10 cellular contexts compared by ENCODE assay signal in the genomic region with DNA sequence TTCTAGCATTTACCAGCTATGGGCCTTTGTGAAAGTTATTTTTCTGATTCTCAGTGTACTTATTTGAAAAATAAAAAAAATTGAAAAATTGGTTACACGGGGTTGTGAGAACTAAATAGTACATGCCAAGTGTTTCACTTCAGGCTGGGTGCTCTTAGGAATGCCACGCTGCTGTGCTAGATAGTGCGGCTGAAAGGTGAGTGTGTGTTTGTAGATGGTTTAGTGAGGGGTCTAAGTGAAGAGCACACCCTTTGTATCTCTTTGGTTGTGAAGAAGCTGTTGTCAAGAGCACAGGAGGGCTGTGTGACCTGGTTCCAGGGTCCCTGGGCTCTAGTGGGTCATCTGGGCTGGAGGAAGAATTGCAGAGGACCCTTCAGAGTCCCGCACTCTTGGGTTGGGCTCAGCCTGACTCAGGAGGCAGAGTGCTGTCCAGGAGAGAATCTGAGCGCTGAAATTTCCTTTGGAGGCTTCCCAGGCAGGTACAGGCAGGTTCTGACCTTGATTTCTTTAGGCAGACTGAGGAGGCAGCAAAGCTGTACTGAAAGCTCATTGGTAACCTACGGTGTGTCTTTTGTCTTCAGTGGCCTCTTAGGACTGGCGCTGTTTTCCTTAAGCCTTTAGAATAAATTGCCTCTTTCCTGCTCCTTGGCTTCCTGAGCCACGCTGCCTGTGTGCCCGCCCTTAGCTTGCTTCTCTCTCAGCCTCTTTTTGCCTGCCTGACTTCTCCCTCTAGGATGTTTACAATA. TPM values are rescaled to one million over a fixed set of nuclear protein-coding genes. Genes with fewer than 3 reads are reported as not detected.
A peak's percentile ranks its signal among the peaks of the same experiment; 100 is the strongest.
DNase-seq lines count a peak whose midpoint lies in the region; ATAC-seq, FAIRE-seq and TF ChIP-seq lines count a peak whose summit lies in the region.
"Had no signal": no experiment of that assay in that cellular context is flagged by ENCODE, and none has a peak within 500 bp of the region (broad histone marks: within the 10 kb centered on the region; RNA-seq: fewer than 3 reads in every experiment).

No MANE protein-coding gene starts in this region.

- peaks cover 5% of the 10 kb centered on the region for H3K4me1 ChIP-seq in NT2/D1 (ENCODE audit: insufficient read depth, insufficient read length)
- H3K4me1 ChIP-seq in endothelial cell of umbilical vein (ENCODE audit: control insufficient read depth, extremely low read depth, insufficient read depth, low read length), result peaks cover 41% of the 10 kb centered on the region
- H3K4me1 ChIP-seq in spleen, result peaks cover 12 to 97% (median 82%) of the 10 kb centered on the region in 6 donors
- H3K4me1 ChIP-seq in small intestine (ENCODE audit: control insufficient read depth in 2 of 2, insufficient read depth in 1 of 2, low read depth in 1 of 2, low read length in 1 of 2), result peaks cover 4 to 11% of the 10 kb centered on the region in 2 donors

- no peak overlapping the region for H3K27ac ChIP-seq in AG04450 (ENCODE audit: low read depth, low read length)
- H3K27ac ChIP-seq in endothelial cell of umbilical vein (ENCODE audit: insufficient read depth, low read depth, low read length), result peak overlapping the region; percentile 13
- H3K27ac ChIP-seq in spleen, result peak overlapping the region in 3 of 8 donors; percentile 12 to 27 (median 21)
- H3K27ac ChIP-seq in small intestine (ENCODE audit: low read depth in 1 of 2, low read length in 1 of 2), result peak overlapping the region in 1 of 2 donors; percentile 34

- peaks cover 0 to 7% (median 0%) of the 10 kb centered on the region in 3 donors for H3K36me3 Mint-ChIP-seq in naive thymus-derived CD8-positive, alpha-beta T cell

- 53 to 59% (median 57%) methylated on average over 8 to 9 of the region's 9 CpGs for WGBS in spleen, 5 donors
- WGBS in small intestine, 3 donors, result 59 to 76% (median 71%) methylated on average over 9 of the region's 9 CpGs

- TF ChIP-seq CTCF in AG04450 (IDR thresholded peaks at IDR 0.05; ENCODE audit: low read depth, low read length) (no peak), endothelial cell of umbilical vein (IDR thresholded peaks at IDR 0.05; ENCODE audit: extremely low read depth in 1 of 2, insufficient read depth in 1 of 2, low read depth in 1 of 2, low read length in 2 of 2) (no peak), spleen (IDR thresholded peaks at IDR 0.05 in 8 of 11, conservative IDR thresholded peaks at IDR 0.05 in 3 of 11) (no peak), GM13976 (IDR thresholded peaks at IDR 0.05; ENCODE audit: borderline replicate concordance, control extremely low read depth, extremely low read depth, insufficient read depth, missing control alignments) (no peak)

- H3K4me2 ChIP-seq in endothelial cell of umbilical vein (ENCODE audit: insufficient read depth, low read length), result peak overlapping the region; percentile 32

- H3K9ac ChIP-seq in NT2/D1 (ENCODE audit: insufficient read length, low read depth), result peak overlapping the region; percentile 33
- H3K9ac ChIP-seq in endothelial cell of umbilical vein (replicated peaks; ENCODE audit: extremely low read depth, insufficient read depth, low read length), result peak overlapping the region; percentile 12

- H3K9me3 ChIP-seq in AG04450 (ENCODE audit: control insufficient read depth, insufficient read depth, low read length), result no peaks in the 10 kb centered on the region
- no peaks in the 10 kb centered on the region for H3K9me3 ChIP-seq in NT2/D1 (ENCODE audit: insufficient read depth, low read length)
- H3K9me3 ChIP-seq in endothelial cell of umbilical vein (replicated peaks; ENCODE audit: control insufficient read depth, insufficient read depth, low read length), result no peaks in the 10 kb centered on the region
- H3K9me3 ChIP-seq in spleen, result no peaks in the 10 kb centered on the region
- no peaks in the 10 kb centered on the region for H3K9me3 ChIP-seq in small intestine (ENCODE audit: control insufficient read depth, low read depth)

- CTCF ChIA-PET in AG04450 (lab: Charles Lee) (interaction anchor here (0.9 to 1.4 kb wide), 3 partner anchors 23 to 323 kb away, joined by 3 to 4 read pairs (median 4); no protein-coding TSS in a partner anchor), endothelial cell of umbilical vein (lab: Charles Lee) (interaction anchor here (0.8 to 2.5 kb wide), 11 partner anchors 11 to 400 kb away, joined by 3 to 11 read pairs (median 3); no protein-coding TSS in a partner anchor)

- peak overlapping the region in 9 of 10 donors; percentile 15 to 69 (median 53) for H3K4me3 Mint-ChIP-seq in naive thymus-derived CD8-positive, alpha-beta T cell

- peaks cover 51 to 93% (median 84%) of the 10 kb centered on the region in 4 donors for H3K4me1 Mint-ChIP-seq in naive thymus-derived CD8-positive, alpha-beta T cell

- ATAC-seq in naive thymus-derived CD8-positive, alpha-beta T cell, result peak; percentile 18 to 29

- POLR2A ChIA-PET in AG04450 (lab: Yijun Ruan, JAX), result interaction anchor here (0.6 to 1.0 kb wide), 2 partner anchors 17 to 44 kb away, joined by 3 read pairs; no protein-coding TSS in a partner anchor
- POLR2A ChIA-PET in endothelial cell of umbilical vein (lab: Charles Lee), result no interaction called here
- POLR2A ChIA-PET in naive thymus-derived CD8-positive, alpha-beta T cell (lab: Charles Lee), result interaction anchor here (0.6 to 1.8 kb wide), 4 partner anchors 12 to 1100 kb away, joined by 3 to 4 read pairs (median 4); no protein-coding TSS in a partner anchor

- H2AFZ ChIP-seq in endothelial cell of umbilical vein (ENCODE audit: low read depth, low read length), result no peak overlapping the region

- intact Hi-C loops in endothelial cell of umbilical vein (cut with micrococcal nuclease), result no loop called here
- intact Hi-C loops in spleen (cut with DNase I; ENCODE audit: low total_unique reads), result no loop called here

- DNase-seq in AG04450 (ENCODE audit: low read depth, low spot score) (no peak), NT2/D1 (ENCODE audit: low read depth, low spot score) (peak; percentile 76), endothelial cell of umbilical vein (ENCODE audit: low read depth, low spot score) (peak; percentile 68), spleen (no peak), GM13976 (ENCODE audit: low spot score) (no peak), small intestine (no peak), cerebellum (ENCODE audit: low spot score) (no peak)
- DNase-seq in naive thymus-derived CD8-positive, alpha-beta T cell, result no peak
- DNase-seq: DMS 273 treated with DMSO at 0.1 percent for 48 hours, NCI-H1105 treated with DMSO at 0.1 percent for 48 hours had no signal

- no peaks in the 10 kb centered on the region for H3K9me1 ChIP-seq in endothelial cell of umbilical vein (replicated peaks; ENCODE audit: control insufficient read depth, extremely low read depth, insufficient read depth, low read length)

- H3K79me2 ChIP-seq in endothelial cell of umbilical vein (ENCODE audit: control insufficient read depth, insufficient read depth, low read length), result peaks cover 94% of the 10 kb centered on the region

- BruUV-seq in endothelial cell of umbilical vein (replicated peaks; lab: Mats Ljungman, UMichigan), result no TSS peak

- H3K27ac Mint-ChIP-seq in naive thymus-derived CD8-positive, alpha-beta T cell, result peak overlapping the region; percentile 65 to 91 (median 84)

- dilution Hi-C loops in endothelial cell of umbilical vein (cut with MboI; ENCODE audit: extremely low pct_ligation_motif_present, low sequenced_read_pairs), result no loop called here

- H3K36me3 ChIP-seq in NT2/D1 (ENCODE audit: insufficient read depth, insufficient read length, low read length), result no peaks in the 10 kb centered on the region
- H3K36me3 ChIP-seq in endothelial cell of umbilical vein (ENCODE audit: control insufficient read depth in 2 of 2, extremely low read depth in 1 of 2, insufficient read depth in 2 of 2, low read length in 2 of 2), result no peaks in the 10 kb centered on the region
- no peaks in the 10 kb centered on the region for H3K36me3 ChIP-seq in spleen
- no peaks in the 10 kb centered on the region for H3K36me3 ChIP-seq in small intestine (ENCODE audit: control insufficient read depth in 2 of 2, insufficient read depth in 2 of 2, low read length in 2 of 2)

- H3K27me3 Mint-ChIP-seq in naive thymus-derived CD8-positive, alpha-beta T cell, result no peaks in the 10 kb centered on the region

- H4K20me1 ChIP-seq in endothelial cell of umbilical vein (replicated peaks; ENCODE audit: control insufficient read depth, extremely low read depth, insufficient read depth, low read length), result peaks cover 12% of the 10 kb centered on the region

- no peaks in the 10 kb centered on the region for H3K9me3 Mint-ChIP-seq in naive thymus-derived CD8-positive, alpha-beta T cell

- in situ Hi-C loops in GM13976 (cut with MboI; ENCODE audit: low sequenced_read_pairs, unreplicated experiment), result no loop called here

- TF ChIP-seq POLR2A in endothelial cell of umbilical vein (IDR thresholded peaks at IDR 0.05; ENCODE audit: low read depth, low read length), result no peak
- no peak for TF ChIP-seq POLR2A in spleen (IDR thresholded peaks at IDR 0.05)

- H3K27me3 ChIP-seq in AG04450 (ENCODE audit: control insufficient read depth, insufficient read depth, low read length), result no peaks in the 10 kb centered on the region
- no peaks in the 10 kb centered on the region for H3K27me3 ChIP-seq in NT2/D1 (ENCODE audit: insufficient read depth, insufficient read length)
- no peaks in the 10 kb centered on the region for H3K27me3 ChIP-seq in endothelial cell of umbilical vein (ENCODE audit: control insufficient read depth in 2 of 2, insufficient read depth in 2 of 2, low read length in 2 of 2)
- H3K27me3 ChIP-seq in spleen (replicated peaks in 1 of 7), result no peaks in the 10 kb centered on the region
- H3K27me3 ChIP-seq in small intestine (ENCODE audit: control insufficient read depth in 2 of 2, insufficient read depth in 2 of 2, low read length in 2 of 2), result no peaks in the 10 kb centered on the region

- FAIRE-seq in endothelial cell of umbilical vein (lab: Jason Lieb, UNC) (peak; percentile 95), small intestine (lab: Jason Lieb, UNC) (no peak)

- peak overlapping the region; percentile 5; the same call in 1 of the 2 replicates for H3K4me3 ChIP-seq in AG04450 (ENCODE audit: low read depth, low read length)
- H3K4me3 ChIP-seq in NT2/D1 (ENCODE audit: insufficient read length, low read depth), result no peak overlapping the region
- H3K4me3 ChIP-seq in endothelial cell of umbilical vein (replicated peaks in 1 of 3; ENCODE audit: insufficient read depth in 1 of 3, low read depth in 1 of 3, low read length in 3 of 3), result no peak overlapping the region
- no peak overlapping the region for H3K4me3 ChIP-seq in spleen
- H3K4me3 ChIP-seq in small intestine (ENCODE audit: low read depth in 1 of 2, low read length in 2 of 2), result no peak overlapping the region

RNA-seq across cellular contexts. Expression of a gene that starts 44.4 kb away (rescaled TPM):
- polyA plus RNA-seq in AG04450 (2011; rRNA removed) (152 and 158 TPM in 2 replicates), endothelial cell of umbilical vein (60.2 and 79.4 TPM in 2 replicates), spleen (10 to 100 TPM; 16.7 to 19.0 (median 17.3) TPM), small intestine (10 to 100 TPM in 1 of 3 donors, 1 to 10 TPM in 2; 8.5 to 18.1 (median 9.5) TPM)
- polyA minus RNA-seq in AG04450 (2011; rRNA and poly(A)+ RNA removed), result 227 and 248 TPM in 2 replicates
- total RNA-seq in endothelial cell of umbilical vein (251 and 269 TPM in 2 replicates), spleen (100 to 1,000 TPM in 1 of 7 donors, 10 to 100 TPM in 6; 69.5 to 108 (median 73.1) TPM), cerebellum (190 TPM)
- polyA plus RNA-seq in endothelial cell of umbilical vein (2011; cell fraction: cytosol; rRNA removed), result 96.1 and 99.2 TPM in 2 replicates
- polyA plus RNA-seq in endothelial cell of umbilical vein (2011; cell fraction: nucleus; rRNA removed), result 286 and 331 TPM in 2 replicates
- 220 and 289 TPM in 2 replicates for polyA plus RNA-seq in endothelial cell of umbilical vein (2012)
- 299 and 319 TPM in 2 replicates for polyA minus RNA-seq in endothelial cell of umbilical vein
- polyA minus RNA-seq in endothelial cell of umbilical vein (2011; cell fraction: cytosol; rRNA and poly(A)+ RNA removed), result 24.2 TPM
- 593 and 821 TPM in 2 replicates for polyA minus RNA-seq in endothelial cell of umbilical vein (2011; cell fraction: nucleus; rRNA and poly(A)+ RNA removed)
- total RNA-seq in naive thymus-derived CD8-positive, alpha-beta T cell, result 100 to 1,000 TPM; 116 to 122 TPM
- 10 to 100 TPM in 2 of 3 donors, 1 to 10 TPM in 1; 9.5 to 26.6 (median 13.0) TPM for polyA plus RNA-seq in naive thymus-derived CD8-positive, alpha-beta T cell

Comparison
In these comparisons a context has a peak if more than half of its experiments do, and no peak if none do; other contexts are left out.
1. DNase-seq: peak in NT2/D1 (single experiment) and endothelial cell of umbilical vein (single experiment); none in AG04450 (single experiment), naive thymus-derived CD8-positive, alpha-beta T cell (0 of 10), spleen (single experiment), GM13976 (single experiment), small intestine (single experiment) and cerebellum (single experiment).